In the genomic region with DNA sequence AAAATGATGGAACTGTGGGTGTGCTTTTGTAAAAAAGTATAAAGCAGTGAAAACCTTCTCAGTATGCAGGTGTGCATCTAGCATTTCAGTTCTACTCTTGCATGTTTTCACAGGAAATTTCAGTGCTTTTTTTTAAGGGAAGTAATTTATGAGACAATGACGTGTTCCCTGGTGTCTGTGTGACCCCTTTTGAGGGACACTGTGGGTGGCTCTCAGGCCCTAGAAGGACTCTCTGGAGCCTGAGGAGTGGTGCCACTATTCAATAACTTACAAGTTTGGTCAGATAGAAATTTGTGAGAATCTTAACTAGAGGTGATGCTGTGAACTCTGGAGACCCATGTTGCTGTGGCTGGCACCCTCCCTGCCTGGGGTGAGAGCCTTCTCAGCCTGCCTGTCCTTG, we compare ENCODE assay signal across 17 cellular contexts.
"Had no signal": no experiment of that assay in that cellular context is flagged by ENCODE, and none has a peak within 500 bp of the region (broad histone marks: within the 10 kb centered on the region; RNA-seq: fewer than 3 reads in every experiment).

No MANE protein-coding gene starts in this region.

- ATAC-seq: activated T-cell treated with anti-CD3 and anti-CD28 coated beads, Interleukin-2, amount 50 U/mL, for 4 hours; gastrocnemius medialis; sciatic nerve; stimulated activated effector memory CD8-positive, alpha-beta T cell treated with anti-CD3 and anti-CD28 coated beads, Interleukin-12 subunit alpha, Interleukin-12 subunit beta, amount 100 ng/mL, for 72 hours; WTC11 had no signal

- DNase-seq: activated CD8-positive, alpha-beta memory T cell treated with anti-CD3 and anti-CD28 coated beads, Interleukin-2, amount 50 U/mL, for 4 hours; activated naive CD4-positive, alpha-beta T cell treated with anti-CD3 and anti-CD28 coated beads for 36 hours; activated naive CD8-positive, alpha-beta T cell treated with anti-CD3 and anti-CD28 coated beads, Interleukin-2, amount 10 ng/mL, durations not matched to agents 7 days and 5 days; activated T-cell treated with anti-CD3 and anti-CD28 coated beads, Interleukin-2, amount 50 U/mL, for 4 hours; amniotic stem cell; cerebellar nuclear complex; esophagus squamous epithelium; gastrocnemius medialis; hippocampal formation; small intestine; stimulated activated CD4-positive, alpha-beta T cell treated with anti-CD3 and anti-CD28 coated beads, Interleukin-2, amount 100 ng/mL, for 24 hours; T1000; transverse colon; uterus had no signal
